9 cellular contexts compared by ENCODE assay signal in genomic region chr6:42030585-42031506, GRCh38.
DNase-seq lines count a peak whose midpoint lies in the region; ATAC-seq lines count a peak whose summit lies in the region.
"Had no signal": no experiment of that assay in that cellular context is flagged by ENCODE, and none has a peak within 500 bp of the region (broad histone marks: within the 10 kb centered on the region; RNA-seq: fewer than 3 reads in every experiment).

No MANE protein-coding gene starts in this region.

- H3K27ac Mint-ChIP-seq in stimulated activated naive B cell treated with anti-CD40 and anti-IgM and Interleukin-4, amounts not matched to agents 10 μg/mL and 1 μg/mL and 100 μg/mL, for 72 hours, result peak overlapping the region; percentile 99

- H3K27me3 Mint-ChIP-seq in stimulated activated naive B cell treated with anti-CD40 and anti-IgM and Interleukin-4, amounts not matched to agents 10 μg/mL and 1 μg/mL and 100 μg/mL, for 72 hours, result no peaks in the 10 kb centered on the region

- intact Hi-C loops in head of caudate nucleus (cut with DNase I), result no loop called here

- peak; percentile 11 for DNase-seq in NCI-H146 (lab: John Stamatoyannopoulos, UW)
- no peak for DNase-seq in NCI-H146 treated with DMSO at 0.1 percent for 48 hours (lab: John Stamatoyannopoulos, UW; ENCODE audit: unreplicated experiment)
- peak; percentile 44 for DNase-seq in activated CD8-positive, alpha-beta memory T cell treated with anti-CD3 and anti-CD28 coated beads, Interleukin-2, amount 50 U/mL, for 4 hours
- peak; percentile 38 for DNase-seq in iPS-NIHi7 (ENCODE audit: extremely low spot score)
- no peak for DNase-seq in stimulated activated naive B cell treated with anti-CD40 and anti-IgM and Interleukin-4, amounts not matched to agents 10 μg/mL and 1 μg/mL and 100 μg/mL, for 72 hours
- DNase-seq in dedifferentiated amniotic fluid mesenchymal stem cell (ENCODE audit: extremely low spot score), result no peak
- no peak for DNase-seq in NCI-H748 treated with DMSO at 0.1 percent for 48 hours (lab: John Stamatoyannopoulos, UW)
- no peak for DNase-seq in head of caudate nucleus
- DNase-seq: activated CD4-positive, CD25-positive, alpha-beta regulatory T cell had no signal

- peak; percentile 66 to 67 for ATAC-seq in stimulated activated naive B cell treated with anti-CD40 and anti-IgM and Interleukin-4, amounts not matched to agents 10 μg/mL and 1 μg/mL and 100 μg/mL, for 72 hours (replicated peaks)

- peaks cover 57 to 82% of the 10 kb centered on the region in 2 donors for H3K4me1 Mint-ChIP-seq in stimulated activated naive B cell treated with anti-CD40 and anti-IgM and Interleukin-4, amounts not matched to agents 10 μg/mL and 1 μg/mL and 100 μg/mL, for 72 hours

- peak overlapping the region; percentile 54 to 70 for H3K4me3 Mint-ChIP-seq in stimulated activated naive B cell treated with anti-CD40 and anti-IgM and Interleukin-4, amounts not matched to agents 10 μg/mL and 1 μg/mL and 100 μg/mL, for 72 hours

- peaks cover 0 to 7% of the 10 kb centered on the region in 2 donors for H3K9me3 Mint-ChIP-seq in stimulated activated naive B cell treated with anti-CD40 and anti-IgM and Interleukin-4, amounts not matched to agents 10 μg/mL and 1 μg/mL and 100 μg/mL, for 72 hours

- peaks cover 7 to 12% of the 10 kb centered on the region in 2 donors for H3K36me3 Mint-ChIP-seq in stimulated activated naive B cell treated with anti-CD40 and anti-IgM and Interleukin-4, amounts not matched to agents 10 μg/mL and 1 μg/mL and 100 μg/mL, for 72 hours

Comparison
In these comparisons a context has a peak if more than half of its experiments do, and no peak if none do; other contexts are left out.
1. DNase-seq: peak in NCI-H146 (single experiment), activated CD8-positive, alpha-beta memory T cell treated with anti-CD3 and anti-CD28 coated beads, Interleukin-2, amount 50 U/mL, for 4 hours (single experiment) and iPS-NIHi7 (single experiment); none in NCI-H146 treated with DMSO at 0.1 percent for 48 hours (single experiment), stimulated activated naive B cell treated with anti-CD40 and anti-IgM and Interleukin-4, amounts not matched to agents 10 μg/mL and 1 μg/mL and 100 μg/mL, for 72 hours (single experiment), dedifferentiated amniotic fluid mesenchymal stem cell (single experiment), NCI-H748 treated with DMSO at 0.1 percent for 48 hours (single experiment) and head of caudate nucleus (0 of 42).